In the genomic region with DNA sequence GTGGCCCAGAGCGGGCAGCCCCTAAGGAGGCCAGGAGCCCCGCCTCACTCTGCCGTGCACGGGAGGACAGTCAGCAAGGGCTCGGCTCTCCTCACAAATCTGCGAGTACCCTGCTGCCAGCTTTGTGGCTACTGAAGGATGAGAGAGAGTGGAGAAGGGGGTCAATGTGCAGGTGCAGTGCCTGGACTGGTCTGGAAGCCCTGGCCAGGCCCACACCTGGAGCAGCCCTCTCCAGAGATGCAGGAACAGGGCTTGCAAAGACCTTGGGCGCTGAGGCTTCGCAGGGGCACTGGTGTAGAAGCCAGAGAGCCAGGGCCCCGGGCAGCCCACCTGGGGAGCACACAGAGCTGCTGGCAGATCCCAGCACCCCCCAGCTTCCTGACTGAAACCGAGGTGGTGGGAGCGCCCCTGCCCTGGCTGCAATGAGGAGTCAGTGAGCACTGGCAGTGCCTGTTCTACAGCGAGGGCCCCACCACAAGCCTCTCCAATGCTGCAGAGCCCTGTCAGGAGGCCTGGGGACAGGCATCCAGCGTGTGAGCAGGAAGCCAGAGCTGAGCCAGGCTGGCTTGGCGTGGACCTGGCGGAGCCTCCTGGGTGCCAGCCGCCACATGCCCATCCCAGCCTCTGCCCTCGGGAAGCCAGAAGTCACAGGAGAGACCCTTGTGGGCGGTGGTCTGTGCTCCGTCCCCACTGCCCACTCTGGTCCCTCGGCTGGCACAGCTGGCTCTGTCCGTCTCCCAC, we compare ENCODE assay signal across 14 cellular contexts. TPM values are rescaled to one million over a fixed set of nuclear protein-coding genes. Genes with fewer than 3 reads are reported as not detected.
DNase-seq lines count a peak whose midpoint lies in the region; ATAC-seq and TF ChIP-seq lines count a peak whose summit lies in the region.
"Had no signal": no experiment of that assay in that cellular context is flagged by ENCODE, and none has a peak within 500 bp of the region (broad histone marks: within the 10 kb centered on the region; RNA-seq: fewer than 3 reads in every experiment).

No MANE protein-coding gene starts in this region.

- H3K9me3 ChIP-seq in DOHH2 (ENCODE audit: control insufficient read depth, insufficient read depth, low read length) = peaks cover 7% of the 10 kb centered on the region; the same call in 1 of the 2 replicates
- H3K9me3 ChIP-seq in Karpas-422 (ENCODE audit: low read length) = no peaks in the 10 kb centered on the region
- H3K9me3 ChIP-seq: colonic mucosa, gastrocnemius medialis, left lung, psoas muscle, upper lobe of left lung had no signal

- DNase-seq in Karpas-422 = no peak
- no peak for DNase-seq in activated naive CD8-positive, alpha-beta T cell treated with anti-CD3 and anti-CD28 coated beads, Interleukin-2, amount 10 ng/mL, durations not matched to agents 7 days and 5 days
- DNase-seq in effector CD4-positive, alpha-beta T cell = no peak
- no peak for DNase-seq in AG08395 (ENCODE audit: low spot score)

- peak overlapping the region; percentile 100 for H2AFZ ChIP-seq in Karpas-422 (ENCODE audit: low read length)

- H3K27me3 ChIP-seq in DOHH2 (ENCODE audit: control insufficient read depth, low read length) (no peaks in the 10 kb centered on the region), Karpas-422 (ENCODE audit: low read length) (no peaks in the 10 kb centered on the region)

- H3K4me3 Mint-ChIP-seq in activated naive CD8-positive, alpha-beta T cell treated with anti-CD3 and anti-CD28 coated beads, Interleukin-2, amount 10 ng/mL, durations not matched to agents 7 days and 5 days = peak overlapping the region; percentile 84
- peak overlapping the region; percentile 34 to 59 (median 50) for H3K4me3 Mint-ChIP-seq in nephron

- no peak for ATAC-seq in activated naive CD8-positive, alpha-beta T cell treated with anti-CD3 and anti-CD28 coated beads, Interleukin-2, amount 10 ng/mL, durations not matched to agents 7 days and 5 days (ENCODE audit: low read depth)
- ATAC-seq in HG03039 (IDR thresholded peaks at IDR 0.05; ENCODE audit: unreplicated experiment) = no peak
- ATAC-seq in GM21360 (IDR thresholded peaks at IDR 0.05; ENCODE audit: unreplicated experiment) = no peak

- peak overlapping the region; percentile 87 for H3K9ac ChIP-seq in Karpas-422 (ENCODE audit: low read length)

- no peak for TF ChIP-seq CTCF in DOHH2 (IDR thresholded peaks at IDR 0.05; ENCODE audit: low read depth, low read length, poor library complexity, severe bottlenecking)
- no peak for TF ChIP-seq CTCF in nephron (IDR thresholded peaks at IDR 0.05; ENCODE audit: unreplicated experiment in 3 of 3)

- peaks cover 2% of the 10 kb centered on the region for H3F3A ChIP-seq in DOHH2 (ENCODE audit: control insufficient read depth, insufficient read depth)

- H3K36me3 ChIP-seq in DOHH2 (ENCODE audit: control insufficient read depth, low read length) (no peaks in the 10 kb centered on the region), Karpas-422 (ENCODE audit: insufficient read depth, low read length) (no peaks in the 10 kb centered on the region)
- H3K36me3 ChIP-seq: colonic mucosa, gastrocnemius medialis had no signal

- H3K9me2 ChIP-seq in DOHH2 (replicated peaks; ENCODE audit: control insufficient read depth, low read length) (no peaks in the 10 kb centered on the region), Karpas-422 (replicated peaks; ENCODE audit: insufficient read depth, low read length) (no peaks in the 10 kb centered on the region)

- H3K27ac Mint-ChIP-seq in activated naive CD8-positive, alpha-beta T cell treated with anti-CD3 and anti-CD28 coated beads, Interleukin-2, amount 10 ng/mL, durations not matched to agents 7 days and 5 days = peak overlapping the region; percentile 61
- H3K27ac Mint-ChIP-seq in nephron = no peak overlapping the region

- H3K4me2 ChIP-seq in DOHH2 (ENCODE audit: low read length) = peak overlapping the region; percentile 98
- H3K4me2 ChIP-seq in Karpas-422 (ENCODE audit: low read depth, low read length, poor library complexity, severe bottlenecking) = peak overlapping the region; percentile 98

- H3K79me2 ChIP-seq in DOHH2 (ENCODE audit: control insufficient read depth, low read length) (no peaks in the 10 kb centered on the region), Karpas-422 (ENCODE audit: low read length) (no peaks in the 10 kb centered on the region)

- H3K9me3 Mint-ChIP-seq in activated naive CD8-positive, alpha-beta T cell treated with anti-CD3 and anti-CD28 coated beads, Interleukin-2, amount 10 ng/mL, durations not matched to agents 7 days and 5 days = no peaks in the 10 kb centered on the region
- H3K9me3 Mint-ChIP-seq in nephron = peaks cover under 1% of the 10 kb centered on the region

- H3K4me3 ChIP-seq in DOHH2 (ENCODE audit: low read length) (peak overlapping the region; percentile 88), Karpas-422 (ENCODE audit: low read length) (peak overlapping the region; percentile 80)

- H3K36me3 Mint-ChIP-seq in activated naive CD8-positive, alpha-beta T cell treated with anti-CD3 and anti-CD28 coated beads, Interleukin-2, amount 10 ng/mL, durations not matched to agents 7 days and 5 days = peaks cover 4% of the 10 kb centered on the region
- no peaks in the 10 kb centered on the region for H3K36me3 Mint-ChIP-seq in nephron (ENCODE audit: low read depth)

- H3K4me1 ChIP-seq in DOHH2 (ENCODE audit: control insufficient read depth, low read length) (peaks cover 29% of the 10 kb centered on the region), Karpas-422 (ENCODE audit: low read length) (peaks cover 21% of the 10 kb centered on the region)

- H3K27ac ChIP-seq in DOHH2 (ENCODE audit: low read depth, low read length) (no peak overlapping the region), Karpas-422 (ENCODE audit: low read length) (no peak overlapping the region)
- H3K27ac ChIP-seq: psoas muscle had no signal

- no peaks in the 10 kb centered on the region for H4K20me1 ChIP-seq in DOHH2 (ENCODE audit: control insufficient read depth, insufficient read depth, low read depth, low read length)
- H4K20me1 ChIP-seq in Karpas-422 (ENCODE audit: insufficient read depth, low read depth, low read length) = no peaks in the 10 kb centered on the region

- H3K27me3 Mint-ChIP-seq in activated naive CD8-positive, alpha-beta T cell treated with anti-CD3 and anti-CD28 coated beads, Interleukin-2, amount 10 ng/mL, durations not matched to agents 7 days and 5 days = peaks cover 17% of the 10 kb centered on the region
- peaks cover 58% of the 10 kb centered on the region for H3K27me3 Mint-ChIP-seq in nephron (ENCODE audit: low read depth)

- peaks cover 18% of the 10 kb centered on the region for H3K4me1 Mint-ChIP-seq in activated naive CD8-positive, alpha-beta T cell treated with anti-CD3 and anti-CD28 coated beads, Interleukin-2, amount 10 ng/mL, durations not matched to agents 7 days and 5 days
- H3K4me1 Mint-ChIP-seq in nephron = peaks cover 10% of the 10 kb centered on the region

- POLR2A ChIA-PET in activated naive CD8-positive, alpha-beta T cell treated with anti-CD3 and anti-CD28 coated beads, Interleukin-2, amount 10 ng/mL, durations not matched to agents 7 days and 5 days (lab: Charles Lee) = interaction anchor here (0.7 to 2.9 kb wide), 10 partner anchors 19 to 177 kb away, joined by 3 to 20 read pairs (median 4); a partner anchor contains a TSS

RNA-seq across cellular contexts. Expression of a gene that starts 3.9 kb away (rescaled TPM):
- 7.4 and 8.9 TPM in 2 replicates for total RNA-seq in Karpas-422 (2014; rRNA removed; shearing (Covaris generic); ENCODE audit: low replicate concordance)
- total RNA-seq in activated naive CD8-positive, alpha-beta T cell treated with anti-CD3 and anti-CD28 coated beads, Interleukin-2, amount 10 ng/mL, durations not matched to agents 7 days and 5 days = 10 to 100 TPM; 18.5 to 18.8 TPM

RNA-seq across cellular contexts. Expression of a gene that starts 55.1 kb away (rescaled TPM):
- not detected in 2 replicates for total RNA-seq in Karpas-422 (2014; rRNA removed; shearing (Covaris generic); ENCODE audit: low replicate concordance)
- 1 to 10 TPM; 7.3 to 8.1 TPM for total RNA-seq in activated naive CD8-positive, alpha-beta T cell treated with anti-CD3 and anti-CD28 coated beads, Interleukin-2, amount 10 ng/mL, durations not matched to agents 7 days and 5 days
- total RNA-seq: Daoy had no signal
